ENCODE assay signal across 9 cellular contexts in genomic region chr21:38660333-38661295, GRCh38.
DNase-seq lines count a peak whose midpoint lies in the region; ATAC-seq lines count a peak whose summit lies in the region.
"Had no signal": no experiment of that assay in that cellular context is flagged by ENCODE, and none has a peak within 500 bp of the region (broad histone marks: within the 10 kb centered on the region; RNA-seq: fewer than 3 reads in every experiment).

No MANE protein-coding gene starts in this region.

- H3K4me3 ChIP-seq in iPS-18a (ENCODE audit: low read length): peak overlapping the region; percentile 66

- H3K36me3 Mint-ChIP-seq in activated naive CD4-positive, alpha-beta T cell treated with anti-CD3 and anti-CD28 coated beads, Interleukin-2, amount 50 U/mL, for 24 hours: peaks cover 1% of the 10 kb centered on the region
- H3K36me3 Mint-ChIP-seq in stimulated activated memory B cell treated with anti-CD40 and anti-IgM and Interleukin-4, amounts not matched to agents 10 μg/mL and 1 μg/mL and 100 μg/mL, for 72 hours: no peaks in the 10 kb centered on the region

- peak; percentile 27 for ATAC-seq in stimulated activated memory B cell treated with anti-CD40 and anti-IgM and Interleukin-4, amounts not matched to agents 10 μg/mL and 1 μg/mL and 100 μg/mL, for 72 hours

- no peak overlapping the region for H3K27ac ChIP-seq in iPS-18a (ENCODE audit: low read length)
- H3K27ac ChIP-seq: 22Rv1 had no signal

- H3K27me3 Mint-ChIP-seq in activated naive CD4-positive, alpha-beta T cell treated with anti-CD3 and anti-CD28 coated beads, Interleukin-2, amount 50 U/mL, for 24 hours: peaks cover 47% of the 10 kb centered on the region
- H3K27me3 Mint-ChIP-seq in stimulated activated memory B cell treated with anti-CD40 and anti-IgM and Interleukin-4, amounts not matched to agents 10 μg/mL and 1 μg/mL and 100 μg/mL, for 72 hours: peaks cover 64% of the 10 kb centered on the region

- H3K4me1 Mint-ChIP-seq in activated naive CD4-positive, alpha-beta T cell treated with anti-CD3 and anti-CD28 coated beads, Interleukin-2, amount 50 U/mL, for 24 hours: peaks cover 13% of the 10 kb centered on the region
- H3K4me1 Mint-ChIP-seq in stimulated activated memory B cell treated with anti-CD40 and anti-IgM and Interleukin-4, amounts not matched to agents 10 μg/mL and 1 μg/mL and 100 μg/mL, for 72 hours: peaks cover 12% of the 10 kb centered on the region

- DNase-seq in DMS 273 (lab: John Stamatoyannopoulos, UW; ENCODE audit: unreplicated experiment): peak; percentile 54
- DNase-seq in DMS 273 treated with DMSO at 0.1 percent for 48 hours (lab: John Stamatoyannopoulos, UW): no peak
- DNase-seq in NOMO-1 treated with dmso at 0.1 percent for 144 hours (lab: John Stamatoyannopoulos, UW; ENCODE audit: unreplicated experiment): no peak
- no peak for DNase-seq in SK-N-DZ (ENCODE audit: low spot score)
- no peak for DNase-seq in GOT3 (lab: John Stamatoyannopoulos, UW)

- H3K4me3 Mint-ChIP-seq in activated naive CD4-positive, alpha-beta T cell treated with anti-CD3 and anti-CD28 coated beads, Interleukin-2, amount 50 U/mL, for 24 hours: peak overlapping the region; percentile 80
- H3K4me3 Mint-ChIP-seq in stimulated activated memory B cell treated with anti-CD40 and anti-IgM and Interleukin-4, amounts not matched to agents 10 μg/mL and 1 μg/mL and 100 μg/mL, for 72 hours: peak overlapping the region; percentile 38

- no peaks in the 10 kb centered on the region for H3K36me3 ChIP-seq in iPS-18a (ENCODE audit: control insufficient read depth, low read depth, low read length)

- H3K27ac Mint-ChIP-seq in activated naive CD4-positive, alpha-beta T cell treated with anti-CD3 and anti-CD28 coated beads, Interleukin-2, amount 50 U/mL, for 24 hours: no peak overlapping the region
- H3K27ac Mint-ChIP-seq in stimulated activated memory B cell treated with anti-CD40 and anti-IgM and Interleukin-4, amounts not matched to agents 10 μg/mL and 1 μg/mL and 100 μg/mL, for 72 hours: no peak overlapping the region

- H3K9me3 ChIP-seq in iPS-18a (ENCODE audit: control insufficient read depth, low read depth, low read length): no peaks in the 10 kb centered on the region

- H3K9me3 Mint-ChIP-seq in activated naive CD4-positive, alpha-beta T cell treated with anti-CD3 and anti-CD28 coated beads, Interleukin-2, amount 50 U/mL, for 24 hours: no peaks in the 10 kb centered on the region
- no peaks in the 10 kb centered on the region for H3K9me3 Mint-ChIP-seq in stimulated activated memory B cell treated with anti-CD40 and anti-IgM and Interleukin-4, amounts not matched to agents 10 μg/mL and 1 μg/mL and 100 μg/mL, for 72 hours

- H3K9ac ChIP-seq in iPS-18a (ENCODE audit: low read length): no peak overlapping the region

- H3K4me1 ChIP-seq in iPS-18a (ENCODE audit: control insufficient read depth, low read depth, low read length): peaks cover 20% of the 10 kb centered on the region

- H3K27me3 ChIP-seq in iPS-18a (ENCODE audit: control insufficient read depth, insufficient read depth, low read length): peaks cover 57% of the 10 kb centered on the region
